ENCODE assay signal across 1 cellular context in the genomic region with DNA sequence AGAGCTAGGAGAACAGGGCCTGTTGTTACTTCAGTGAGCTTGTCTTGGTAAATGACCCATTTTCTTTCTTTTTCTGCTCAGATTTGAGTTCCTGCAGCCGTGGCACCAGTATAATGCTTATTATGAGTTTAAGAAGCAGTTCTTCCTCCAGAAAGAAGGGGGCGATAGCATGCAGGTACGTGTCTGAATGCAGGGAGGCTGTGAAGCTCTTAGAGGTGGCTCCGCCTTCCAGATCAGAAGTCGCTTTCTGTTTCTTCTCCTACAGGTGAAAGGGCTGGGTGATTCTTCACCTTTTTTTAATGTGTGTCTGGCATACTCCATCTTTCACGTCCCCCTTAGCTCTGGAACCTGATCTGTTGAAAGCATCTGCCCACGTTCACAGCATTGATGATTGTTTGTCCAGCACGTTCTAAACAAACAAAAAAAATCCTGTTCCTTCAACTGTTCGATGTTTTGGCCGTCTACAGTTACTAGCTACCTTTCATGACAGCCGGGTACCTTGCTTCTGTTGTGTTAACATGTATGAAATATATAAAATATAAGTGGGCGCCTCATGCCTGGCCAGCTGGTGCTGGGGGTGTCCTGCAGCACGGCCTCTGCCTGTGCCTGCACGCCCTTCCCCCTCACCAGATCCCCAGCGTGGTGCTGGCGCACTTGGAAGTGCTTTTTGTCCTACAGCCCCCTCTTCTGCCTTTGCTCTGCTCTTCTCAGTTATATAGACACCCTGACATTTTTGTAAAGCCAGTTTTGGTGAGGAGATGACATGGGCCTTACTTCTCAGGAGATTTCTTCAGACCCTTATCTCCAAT.
TF ChIP-seq lines count a peak whose summit lies in the region.

No MANE protein-coding gene starts in this region.

TF ChIP-seq in H1, 55 proteins besides CTCF, POLR2A, EP300 and RAD21 (continued from another document):
- TF ChIP-seq, protein P1, sequence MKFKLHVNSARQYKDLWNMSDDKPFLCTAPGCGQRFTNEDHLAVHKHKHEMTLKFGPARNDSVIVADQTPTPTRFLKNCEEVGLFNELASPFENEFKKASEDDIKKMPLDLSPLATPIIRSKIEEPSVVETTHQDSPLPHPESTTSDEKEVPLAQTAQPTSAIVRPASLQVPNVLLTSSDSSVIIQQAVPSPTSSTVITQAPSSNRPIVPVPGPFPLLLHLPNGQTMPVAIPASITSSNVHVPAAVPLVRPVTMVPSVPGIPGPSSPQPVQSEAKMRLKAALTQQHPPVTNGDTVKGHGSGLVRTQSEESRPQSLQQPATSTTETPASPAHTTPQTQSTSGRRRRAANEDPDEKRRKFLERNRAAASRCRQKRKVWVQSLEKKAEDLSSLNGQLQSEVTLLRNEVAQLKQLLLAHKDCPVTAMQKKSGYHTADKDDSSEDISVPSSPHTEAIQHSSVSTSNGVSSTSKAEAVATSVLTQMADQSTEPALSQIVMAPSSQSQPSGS (IDR thresholded peaks at IDR 0.05; ENCODE audit: low read length) = 0 out of 2 replicates have a peak, but pooled peaks have one; percentile 60
- TF ChIP-seq RBBP5 (IDR thresholded peaks at IDR 0.05; ENCODE audit: borderline replicate concordance, low read depth, low read length) = no peak
- no peak for TF ChIP-seq TAF1 (IDR thresholded peaks at IDR 0.05; ENCODE audit: low read depth, low read length)
- TF ChIP-seq, protein P2, sequence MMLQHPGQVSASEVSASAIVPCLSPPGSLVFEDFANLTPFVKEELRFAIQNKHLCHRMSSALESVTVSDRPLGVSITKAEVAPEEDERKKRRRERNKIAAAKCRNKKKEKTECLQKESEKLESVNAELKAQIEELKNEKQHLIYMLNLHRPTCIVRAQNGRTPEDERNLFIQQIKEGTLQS (IDR thresholded peaks at IDR 0.05; ENCODE audit: insufficient read depth, low read depth, low read length) = no peak
- no peak for TF ChIP-seq PHF8 (conservative IDR thresholded peaks at IDR 0.05; ENCODE audit: low read depth, low read length)
- no peak for TF ChIP-seq MAFK (IDR thresholded peaks at IDR 0.05; ENCODE audit: low read depth, low read length)
- TF ChIP-seq POLR2AphosphoS5 (IDR thresholded peaks at IDR 0.05; ENCODE audit: low read depth, low read length) = no peak
- no peak for TF ChIP-seq SIRT6 (IDR thresholded peaks at IDR 0.05; ENCODE audit: low read length)
- TF ChIP-seq TEAD4 (IDR thresholded peaks at IDR 0.05; ENCODE audit: low read depth, low read length) = 0 out of 2 replicates have a peak, but pooled peaks have one; percentile 12
- peak; percentile 30; the same call in 1 of the 2 replicates for TF ChIP-seq SP2 (IDR thresholded peaks at IDR 0.05; ENCODE audit: low read length)
- no peak for TF ChIP-seq TAF7 (optimal IDR thresholded peaks at IDR 0.05; ENCODE audit: borderline replicate concordance, low read depth, low read length)
- TF ChIP-seq TCF12 (IDR thresholded peaks at IDR 0.05; ENCODE audit: low read depth, low read length) = no peak
- no peak for TF ChIP-seq SRF (IDR thresholded peaks at IDR 0.05; ENCODE audit: low read depth, low read length)
